In the genomic region with DNA sequence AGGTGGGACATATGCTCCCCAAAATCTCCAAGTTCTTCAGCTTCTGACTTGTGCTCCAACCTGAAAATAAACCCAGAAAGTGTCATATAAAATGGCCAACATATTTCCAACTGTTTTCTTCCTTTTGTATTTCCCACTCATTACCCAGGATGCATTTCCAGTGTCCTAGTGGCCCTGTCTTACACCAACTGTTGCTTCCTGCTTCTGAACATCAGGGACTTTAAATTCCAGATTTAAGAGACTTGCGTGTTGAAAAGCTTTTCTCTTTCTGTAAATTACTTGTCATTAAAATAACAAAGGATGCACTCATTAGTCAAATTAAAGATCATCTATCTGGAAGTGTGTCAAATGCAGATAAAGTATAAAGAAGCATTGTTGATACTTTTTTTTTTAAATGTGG, we compare ENCODE assay signal across 1 cellular context.
TF ChIP-seq lines count a peak whose summit lies in the region.

No MANE protein-coding gene starts in this region.

TF ChIP-seq in GM23338, 12 proteins besides CTCF, POLR2A, EP300 and RAD21 (continued from another document):
- TF ChIP-seq, protein P1, sequence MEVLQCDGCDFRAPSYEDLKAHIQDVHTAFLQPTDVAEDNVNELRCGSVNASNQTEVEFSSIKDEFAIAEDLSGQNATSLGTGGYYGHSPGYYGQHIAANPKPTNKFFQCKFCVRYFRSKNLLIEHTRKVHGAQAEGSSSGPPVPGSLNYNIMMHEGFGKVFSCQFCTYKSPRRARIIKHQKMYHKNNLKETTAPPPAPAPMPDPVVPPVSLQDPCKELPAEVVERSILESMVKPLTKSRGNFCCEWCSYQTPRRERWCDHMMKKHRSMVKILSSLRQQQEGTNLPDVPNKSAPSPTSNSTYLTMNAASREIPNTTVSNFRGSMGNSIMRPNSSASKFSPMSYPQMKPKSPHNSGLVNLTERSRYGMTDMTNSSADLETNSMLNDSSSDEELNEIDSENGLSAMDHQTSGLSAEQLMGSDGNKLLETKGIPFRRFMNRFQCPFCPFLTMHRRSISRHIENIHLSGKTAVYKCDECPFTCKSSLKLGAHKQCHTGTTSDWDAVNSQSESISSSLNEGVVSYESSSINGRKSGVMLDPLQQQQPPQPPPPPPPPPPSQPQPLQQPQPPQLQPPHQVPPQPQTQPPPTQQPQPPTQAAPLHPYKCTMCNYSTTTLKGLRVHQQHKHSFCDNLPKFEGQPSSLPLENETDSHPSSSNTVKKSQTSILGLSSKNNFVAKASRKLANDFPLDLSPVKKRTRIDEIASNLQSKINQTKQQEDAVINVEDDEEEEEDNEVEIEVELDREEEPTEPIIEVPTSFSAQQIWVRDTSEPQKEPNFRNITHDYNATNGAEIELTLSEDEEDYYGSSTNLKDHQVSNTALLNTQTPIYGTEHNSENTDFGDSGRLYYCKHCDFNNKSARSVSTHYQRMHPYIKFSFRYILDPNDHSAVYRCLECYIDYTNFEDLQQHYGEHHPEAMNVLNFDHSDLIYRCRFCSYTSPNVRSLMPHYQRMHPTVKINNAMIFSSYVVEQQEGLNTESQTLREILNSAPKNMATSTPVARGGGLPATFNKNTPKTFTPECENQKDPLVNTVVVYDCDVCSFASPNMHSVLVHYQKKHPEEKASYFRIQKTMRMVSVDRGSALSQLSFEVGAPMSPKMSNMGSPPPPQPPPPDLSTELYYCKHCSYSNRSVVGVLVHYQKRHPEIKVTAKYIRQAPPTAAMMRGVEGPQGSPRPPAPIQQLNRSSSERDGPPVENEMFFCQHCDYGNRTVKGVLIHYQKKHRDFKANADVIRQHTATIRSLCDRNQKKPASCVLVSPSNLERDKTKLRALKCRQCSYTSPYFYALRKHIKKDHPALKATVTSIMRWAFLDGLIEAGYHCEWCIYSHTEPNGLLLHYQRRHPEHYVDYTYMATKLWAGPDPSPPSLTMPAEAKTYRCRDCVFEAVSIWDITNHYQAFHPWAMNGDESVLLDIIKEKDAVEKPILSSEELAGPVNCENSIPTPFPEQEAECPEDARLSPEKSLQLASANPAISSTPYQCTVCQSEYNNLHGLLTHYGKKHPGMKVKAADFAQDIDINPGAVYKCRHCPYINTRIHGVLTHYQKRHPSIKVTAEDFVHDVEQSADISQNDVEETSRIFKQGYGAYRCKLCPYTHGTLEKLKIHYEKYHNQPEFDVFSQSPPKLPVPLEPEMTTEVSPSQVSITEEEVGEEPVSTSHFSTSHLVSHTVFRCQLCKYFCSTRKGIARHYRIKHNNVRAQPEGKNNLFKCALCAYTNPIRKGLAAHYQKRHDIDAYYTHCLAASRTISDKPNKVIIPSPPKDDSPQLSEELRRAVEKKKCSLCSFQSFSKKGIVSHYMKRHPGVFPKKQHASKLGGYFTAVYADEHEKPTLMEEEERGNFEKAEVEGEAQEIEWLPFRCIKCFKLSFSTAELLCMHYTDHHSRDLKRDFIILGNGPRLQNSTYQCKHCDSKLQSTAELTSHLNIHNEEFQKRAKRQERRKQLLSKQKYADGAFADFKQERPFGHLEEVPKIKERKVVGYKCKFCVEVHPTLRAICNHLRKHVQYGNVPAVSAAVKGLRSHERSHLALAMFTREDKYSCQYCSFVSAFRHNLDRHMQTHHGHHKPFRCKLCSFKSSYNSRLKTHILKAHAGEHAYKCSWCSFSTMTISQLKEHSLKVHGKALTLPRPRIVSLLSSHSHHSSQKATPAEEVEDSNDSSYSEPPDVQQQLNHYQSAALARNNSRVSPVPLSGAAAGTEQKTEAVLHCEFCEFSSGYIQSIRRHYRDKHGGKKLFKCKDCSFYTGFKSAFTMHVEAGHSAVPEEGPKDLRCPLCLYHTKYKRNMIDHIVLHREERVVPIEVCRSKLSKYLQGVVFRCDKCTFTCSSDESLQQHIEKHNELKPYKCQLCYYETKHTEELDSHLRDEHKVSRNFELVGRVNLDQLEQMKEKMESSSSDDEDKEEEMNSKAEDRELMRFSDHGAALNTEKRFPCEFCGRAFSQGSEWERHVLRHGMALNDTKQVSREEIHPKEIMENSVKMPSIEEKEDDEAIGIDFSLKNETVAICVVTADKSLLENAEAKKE (CRISPR knock-in tag; IDR thresholded peaks at IDR 0.05), result no peak
- no peak for TF ChIP-seq JUNB (IDR thresholded peaks at IDR 0.05; ENCODE audit: unreplicated experiment)
- no peak for TF ChIP-seq EZH2phosphoT487 (IDR thresholded peaks at IDR 0.05; ENCODE audit: unreplicated experiment)
- no peak for TF ChIP-seq ZNF114 (CRISPR knock-in tag; IDR thresholded peaks at IDR 0.05)
